Comparison of ENCODE assay signal across 17 cellular contexts in the genomic region with DNA sequence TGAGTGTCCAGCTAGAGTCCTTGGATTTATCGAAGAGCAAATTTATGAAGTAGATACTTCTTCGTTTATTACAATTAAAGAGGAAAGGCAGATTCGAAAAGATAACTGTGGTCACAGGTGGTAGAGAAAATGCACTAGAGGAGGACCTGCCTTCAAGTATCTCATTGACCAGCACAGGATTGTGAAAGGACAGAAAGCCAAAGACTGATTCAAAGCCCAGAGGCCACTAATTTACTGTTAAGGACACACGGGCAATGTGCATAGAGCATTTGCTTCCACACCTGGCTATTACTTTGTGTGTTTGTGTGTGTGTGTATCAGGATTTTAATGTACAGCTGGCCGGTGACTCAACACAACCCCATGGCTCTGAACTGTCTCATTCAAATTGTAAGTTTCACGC. TPM values are rescaled to one million over a fixed set of nuclear protein-coding genes. Genes with fewer than 3 reads are reported as not detected.
"Had no signal": no experiment of that assay in that cellular context is flagged by ENCODE, and none has a peak within 500 bp of the region (broad histone marks: within the 10 kb centered on the region; RNA-seq: fewer than 3 reads in every experiment).

No MANE protein-coding gene starts in this region.

- H3K9me3 ChIP-seq: heart right ventricle, mucosa of descending colon, right atrium auricular region had no signal

- H3K4me3 ChIP-seq: dorsolateral prefrontal cortex, heart right ventricle, mucosa of descending colon, right atrium auricular region had no signal

- DNase-seq: cortex of kidney; dorsolateral prefrontal cortex; effector CD8-positive, alpha-beta T cell; heart right ventricle; hypothalamus; kidney glomerular epithelial cell; mammary epithelial cell; mucosa of descending colon; naive thymus-derived CD8-positive, alpha-beta T cell; small intestine; stimulated activated CD4-positive, alpha-beta T cell treated with anti-CD3 and anti-CD28 coated beads, Interleukin-12 subunit alpha, Interleukin-12 subunit beta, amount 100 ng/mL, for 4 hours; stimulated activated naive CD4-positive, alpha-beta T cell treated with Interleukin-2 at 50 U/mL for 16 hours; trophoblast cell had no signal

- ATAC-seq: esophagus mucosa; heart right ventricle; mucosa of descending colon; naive thymus-derived CD8-positive, alpha-beta T cell had no signal

- H3K27me3 ChIP-seq: dorsolateral prefrontal cortex, right atrium auricular region had no signal

- H3K36me3 ChIP-seq: heart right ventricle, right atrium auricular region had no signal

- H3K36me3 Mint-ChIP-seq: naive thymus-derived CD8-positive, alpha-beta T cell had no signal

- H3K27ac Mint-ChIP-seq: naive thymus-derived CD8-positive, alpha-beta T cell had no signal

- H3K27ac ChIP-seq: dorsolateral prefrontal cortex, heart right ventricle, right atrium auricular region had no signal

- H3K4me1 ChIP-seq: heart right ventricle, right atrium auricular region had no signal

- FAIRE-seq: frontal cortex, islet of Langerhans, small intestine had no signal

RNA-seq across cellular contexts. Expression of gene GLDC, which starts 11.4 kb away (rescaled TPM):
- total RNA-seq: heart right ventricle; naive thymus-derived CD8-positive, alpha-beta T cell had no signal
